ENCODE assay signal across 8 cellular contexts in genomic region chr5:115295775-115296129, GRCh38. TPM values are rescaled to one million over a fixed set of nuclear protein-coding genes. Genes with fewer than 3 reads are reported as not detected.
DNase-seq lines count a peak whose midpoint lies in the region; TF ChIP-seq lines count a peak whose summit lies in the region.

No MANE protein-coding gene starts in this region.

- H3K4me3 ChIP-seq in NB4 (ENCODE audit: low read depth, low read length) (peak overlapping the region; percentile 81), dorsolateral prefrontal cortex (peak overlapping the region; percentile 62 to 99 (median 94)), muscle layer of duodenum (ENCODE audit: low read depth in 1 of 2, low read length in 2 of 2) (peak overlapping the region; percentile 89 to 91)

- POLR2A ChIA-PET in activated CD4-positive, alpha-beta T cell treated with anti-CD3 and anti-CD28 coated beads, Interleukin-2, amount 10 ng/mL, durations not matched to agents 7 days and 5 days (lab: Charles Lee): interaction anchor here (0.6 to 0.9 kb wide), 2 partner anchors 34 to 53 kb away, joined by 3 to 4 read pairs; no protein-coding TSS in a partner anchor

- H3K36me3 Mint-ChIP-seq in activated CD4-positive, alpha-beta T cell treated with anti-CD3 and anti-CD28 coated beads, Interleukin-2, amount 10 ng/mL, durations not matched to agents 7 days and 5 days (ENCODE audit: low read depth): peaks cover 2% of the 10 kb centered on the region

- H3K27me3 ChIP-seq in dorsolateral prefrontal cortex (no peaks in the 10 kb centered on the region), muscle layer of duodenum (ENCODE audit: low read depth, low read length) (no peaks in the 10 kb centered on the region)

- H3K36me3 ChIP-seq in muscle layer of duodenum (ENCODE audit: control insufficient read depth in 1 of 2, insufficient read depth in 2 of 2, low read length in 2 of 2): no peaks in the 10 kb centered on the region

- no peak for TF ChIP-seq POLR2A in NB4 (IDR thresholded peaks at IDR 0.05; ENCODE audit: extremely low read depth, insufficient read length)

- H3K9me3 Mint-ChIP-seq in activated CD4-positive, alpha-beta T cell treated with anti-CD3 and anti-CD28 coated beads, Interleukin-2, amount 10 ng/mL, durations not matched to agents 7 days and 5 days: peaks cover 5% of the 10 kb centered on the region

- intact Hi-C loops in dorsolateral prefrontal cortex (cut with DNase I): loop anchor here (5.0 to 10.0 kb wide), 3 partner anchors 247 to 547 kb away; partner anchors contain the start of genes AP3S1 (in 1 of the 2), ATG12 (in 1 of the 2) and FEM1C (in 1 of the 2)

- H3K27ac ChIP-seq in dorsolateral prefrontal cortex (peak overlapping the region in 44 of 59 donors; percentile 13 to 91 (median 79)), muscle layer of duodenum (ENCODE audit: low read length) (no peak overlapping the region)

- no peak for DNase-seq in activated CD4-positive, alpha-beta T cell treated with anti-CD3 and anti-CD28 coated beads, Interleukin-2, amount 10 ng/mL, durations not matched to agents 7 days and 5 days
- no peak for DNase-seq in activated CD4-positive, alpha-beta T cell treated with anti-CD3 and anti-CD28 coated beads, Interleukin-2, amount 50 U/mL, for 4 hours
- DNase-seq in NB4 (ENCODE audit: low read depth): no peak
- DNase-seq in dorsolateral prefrontal cortex: no peak
- no peak for DNase-seq in hippocampal formation (lab: John Stamatoyannopoulos, UW)
- no peak for DNase-seq in stimulated activated CD4-positive, alpha-beta T cell treated with anti-CD3 and anti-CD28 coated beads, Interleukin-2, amount 100 ng/mL, for 24 hours
- no peak for DNase-seq in COLO829 (ENCODE audit: low spot score)

- H3K4me3 Mint-ChIP-seq in activated CD4-positive, alpha-beta T cell treated with anti-CD3 and anti-CD28 coated beads, Interleukin-2, amount 10 ng/mL, durations not matched to agents 7 days and 5 days: peak overlapping the region; percentile 77

- peak overlapping the region; percentile 10 for H3K27ac Mint-ChIP-seq in activated CD4-positive, alpha-beta T cell treated with anti-CD3 and anti-CD28 coated beads, Interleukin-2, amount 10 ng/mL, durations not matched to agents 7 days and 5 days

- TF ChIP-seq CTCF in NB4 (IDR thresholded peaks at IDR 0.05; ENCODE audit: low read depth, low read length) (no peak), dorsolateral prefrontal cortex (IDR thresholded peaks at IDR 0.05 in 54 of 56, conservative IDR thresholded peaks at IDR 0.05 in 2 of 56; ENCODE audit: low read depth in 1 of 56, partially characterized antibody in 56 of 56) (no peak)

- peaks cover 13% of the 10 kb centered on the region for H3K4me1 Mint-ChIP-seq in activated CD4-positive, alpha-beta T cell treated with anti-CD3 and anti-CD28 coated beads, Interleukin-2, amount 10 ng/mL, durations not matched to agents 7 days and 5 days

- peaks cover 0 to 6% of the 10 kb centered on the region in 2 donors for H3K9me3 ChIP-seq in muscle layer of duodenum (ENCODE audit: control insufficient read depth in 1 of 2, low read length in 2 of 2)

- H3K27me3 Mint-ChIP-seq in activated CD4-positive, alpha-beta T cell treated with anti-CD3 and anti-CD28 coated beads, Interleukin-2, amount 10 ng/mL, durations not matched to agents 7 days and 5 days: peaks cover 39% of the 10 kb centered on the region

- no peaks in the 10 kb centered on the region for H3K4me1 ChIP-seq in muscle layer of duodenum (ENCODE audit: control insufficient read depth in 1 of 2, insufficient read depth in 2 of 2, low read length in 2 of 2)

- CTCF ChIA-PET in activated CD4-positive, alpha-beta T cell treated with anti-CD3 and anti-CD28 coated beads, Interleukin-2, amount 10 ng/mL, durations not matched to agents 7 days and 5 days (lab: Charles Lee): interaction anchor here (1.1 to 1.5 kb wide), 2 partner anchors 13 to 31 kb away, joined by 3 to 5 read pairs; no protein-coding TSS in a partner anchor

RNA-seq across cellular contexts. Expression of gene CCDC112, which starts 0.7 kb away (rescaled TPM):
- 1 to 10 TPM; 2.1 to 2.6 TPM for total RNA-seq in activated CD4-positive, alpha-beta T cell treated with anti-CD3 and anti-CD28 coated beads, Interleukin-2, amount 10 ng/mL, durations not matched to agents 7 days and 5 days
- 10 to 100 TPM in 78 of 120 experiments, 1 to 10 TPM in 42; 5.8 to 17.1 (median 10.8) TPM for total RNA-seq in dorsolateral prefrontal cortex

RNA-seq across cellular contexts. Expression of gene PGGT1B, which starts 33.1 kb away (rescaled TPM):
- total RNA-seq in activated CD4-positive, alpha-beta T cell treated with anti-CD3 and anti-CD28 coated beads, Interleukin-2, amount 10 ng/mL, durations not matched to agents 7 days and 5 days: 10 to 100 TPM; 43.6 to 44.5 TPM
- total RNA-seq in dorsolateral prefrontal cortex: 10 to 100 TPM; 20.2 to 40.7 (median 30.1) TPM
